ENCODE assay signal across 1 cellular context in genomic region chr17:2222301-2222700, GRCh38.
TF ChIP-seq lines count a peak whose summit lies in the region.

No MANE protein-coding gene starts in this region.

TF ChIP-seq in IMR-90, 13 proteins besides CTCF, POLR2A, EP300 and RAD21 (continued from another document):
- TF ChIP-seq FOS (IDR thresholded peaks at IDR 0.05; ENCODE audit: low read depth, low read length) (no peak), USF2 (IDR thresholded peaks at IDR 0.05; ENCODE audit: low read depth, low read length) (no peak), MAFK (IDR thresholded peaks at IDR 0.05; ENCODE audit: low read depth, low read length) (no peak), MXI1 (IDR thresholded peaks at IDR 0.05; ENCODE audit: borderline replicate concordance, low read depth, low read length) (no peak), ELK1 (IDR thresholded peaks at IDR 0.05; ENCODE audit: borderline replicate concordance, low read depth, low read length) (no peak), BHLHE40 (IDR thresholded peaks at IDR 0.05; ENCODE audit: low read depth, low read length) (no peak)
